In genomic region chr14:99964979-99965378, GRCh38 we compare ENCODE assay signal across 1 cellular context.
TF ChIP-seq lines count a peak whose summit lies in the region.

No MANE protein-coding gene starts in this region.

TF ChIP-seq in liver, 16 proteins besides CTCF, POLR2A, EP300 and RAD21 (continued from another document):
- peak in 1 of 2 donors; percentile 68 for TF ChIP-seq EGR1 (IDR thresholded peaks at IDR 0.05; ENCODE audit: low read depth in 2 of 2)
- TF ChIP-seq ATF3 (IDR thresholded peaks at IDR 0.05): peak; percentile 29
- TF ChIP-seq GABPA (IDR thresholded peaks at IDR 0.05 in 1 of 2, conservative IDR thresholded peaks at IDR 0.05 in 1 of 2): peak in 1 of 2 donors; percentile 37
- TF ChIP-seq HNF4G (IDR thresholded peaks at IDR 0.05): peak; percentile 69
- peak; percentile 52 to 77 for TF ChIP-seq JUND (IDR thresholded peaks at IDR 0.05)
- peak; percentile 86 for TF ChIP-seq MAX (IDR thresholded peaks at IDR 0.05)
- TF ChIP-seq ZBTB33 (IDR thresholded peaks at IDR 0.05): peak; percentile 94
